Comparison of ENCODE assay signal across 15 cellular contexts in genomic region chr12:66899567-66899966, GRCh38.
"Had no signal": no experiment of that assay in that cellular context is flagged by ENCODE, and none has a peak within 500 bp of the region (broad histone marks: within the 10 kb centered on the region; RNA-seq: fewer than 3 reads in every experiment).

No MANE protein-coding gene starts in this region.

- H3K4me3 Mint-ChIP-seq: activated CD4-positive, alpha-beta memory T cell treated with anti-CD3 and anti-CD28 coated beads, Interleukin-2, amount 10 ng/mL, durations not matched to agents 7 days and 5 days; activated T-helper 1 cell treated with anti-CD3 and anti-CD28 coated beads, Interleukin-12 subunit alpha, Interleukin-12 subunit beta, Interleukin-2, Interleukin-4 antibody, amounts not matched to agents 30 ng/mL and 10 ng/mL and 1 ng/mL, durations not matched to agents 14 hours and 24 hours and 36 hours; stimulated activated memory B cell treated with anti-CD40 and anti-IgM and Interleukin-4, amounts not matched to agents 10 μg/mL and 1 μg/mL and 100 μg/mL, for 72 hours; T-helper 2 cell treated with Interferon-gamma antibody and Interleukin-4, amounts not matched to agents 5 μg/mL and 100 μg/mL, for 36 hours had no signal

- DNase-seq: activated CD4-positive, alpha-beta memory T cell treated with anti-CD3 and anti-CD28 coated beads, Interleukin-2, amount 10 ng/mL, durations not matched to agents 7 days and 5 days; activated CD4-positive, alpha-beta T cell treated with anti-CD3 and anti-CD28 coated beads for 1 hour; activated CD8-positive, alpha-beta memory T cell treated with anti-CD3 and anti-CD28 coated beads, Interleukin-2, amount 50 U/mL, for 4 hours; activated naive CD4-positive, alpha-beta T cell treated with Interleukin-2 at 50 U/mL for 16 hours; anterior cingulate cortex; dorsolateral prefrontal cortex; head of caudate nucleus; mammary epithelial cell; psoas muscle; right lobe of liver; upper lobe of right lung had no signal

- H3K36me3 Mint-ChIP-seq: stimulated activated memory B cell treated with anti-CD40 and anti-IgM and Interleukin-4, amounts not matched to agents 10 μg/mL and 1 μg/mL and 100 μg/mL, for 72 hours had no signal

- H3K4me3 ChIP-seq: dorsolateral prefrontal cortex, esophagus muscularis mucosa, psoas muscle, right lobe of liver, upper lobe of right lung had no signal

- H3K9me3 Mint-ChIP-seq: activated CD4-positive, alpha-beta memory T cell treated with anti-CD3 and anti-CD28 coated beads, Interleukin-2, amount 10 ng/mL, durations not matched to agents 7 days and 5 days; activated T-helper 1 cell treated with anti-CD3 and anti-CD28 coated beads, Interleukin-12 subunit alpha, Interleukin-12 subunit beta, Interleukin-2, Interleukin-4 antibody, amounts not matched to agents 30 ng/mL and 10 ng/mL and 1 ng/mL, durations not matched to agents 14 hours and 24 hours and 36 hours; stimulated activated memory B cell treated with anti-CD40 and anti-IgM and Interleukin-4, amounts not matched to agents 10 μg/mL and 1 μg/mL and 100 μg/mL, for 72 hours; T-helper 2 cell treated with Interferon-gamma antibody and Interleukin-4, amounts not matched to agents 5 μg/mL and 100 μg/mL, for 36 hours had no signal

- H3K27me3 ChIP-seq: dorsolateral prefrontal cortex, esophagus muscularis mucosa, right lobe of liver, upper lobe of right lung had no signal

- H3K36me3 ChIP-seq: esophagus muscularis mucosa, right lobe of liver, upper lobe of right lung had no signal

- H3K9me3 ChIP-seq: esophagus muscularis mucosa, psoas muscle, right lobe of liver, upper lobe of right lung had no signal

- H3K27me3 Mint-ChIP-seq: activated CD4-positive, alpha-beta memory T cell treated with anti-CD3 and anti-CD28 coated beads, Interleukin-2, amount 10 ng/mL, durations not matched to agents 7 days and 5 days; stimulated activated memory B cell treated with anti-CD40 and anti-IgM and Interleukin-4, amounts not matched to agents 10 μg/mL and 1 μg/mL and 100 μg/mL, for 72 hours had no signal

- H3K4me1 ChIP-seq: right lobe of liver, upper lobe of right lung had no signal

- ATAC-seq: right lobe of liver; stimulated activated memory B cell treated with anti-CD40 and anti-IgM and Interleukin-4, amounts not matched to agents 10 μg/mL and 1 μg/mL and 100 μg/mL, for 72 hours; upper lobe of right lung had no signal

- H3K27ac Mint-ChIP-seq: activated CD4-positive, alpha-beta memory T cell treated with anti-CD3 and anti-CD28 coated beads, Interleukin-2, amount 10 ng/mL, durations not matched to agents 7 days and 5 days; activated T-helper 1 cell treated with anti-CD3 and anti-CD28 coated beads, Interleukin-12 subunit alpha, Interleukin-12 subunit beta, Interleukin-2, Interleukin-4 antibody, amounts not matched to agents 30 ng/mL and 10 ng/mL and 1 ng/mL, durations not matched to agents 14 hours and 24 hours and 36 hours; T-helper 2 cell treated with Interferon-gamma antibody and Interleukin-4, amounts not matched to agents 5 μg/mL and 100 μg/mL, for 36 hours had no signal

- H3K27ac ChIP-seq: dorsolateral prefrontal cortex, psoas muscle, right lobe of liver, upper lobe of right lung had no signal
